In the genomic region with DNA sequence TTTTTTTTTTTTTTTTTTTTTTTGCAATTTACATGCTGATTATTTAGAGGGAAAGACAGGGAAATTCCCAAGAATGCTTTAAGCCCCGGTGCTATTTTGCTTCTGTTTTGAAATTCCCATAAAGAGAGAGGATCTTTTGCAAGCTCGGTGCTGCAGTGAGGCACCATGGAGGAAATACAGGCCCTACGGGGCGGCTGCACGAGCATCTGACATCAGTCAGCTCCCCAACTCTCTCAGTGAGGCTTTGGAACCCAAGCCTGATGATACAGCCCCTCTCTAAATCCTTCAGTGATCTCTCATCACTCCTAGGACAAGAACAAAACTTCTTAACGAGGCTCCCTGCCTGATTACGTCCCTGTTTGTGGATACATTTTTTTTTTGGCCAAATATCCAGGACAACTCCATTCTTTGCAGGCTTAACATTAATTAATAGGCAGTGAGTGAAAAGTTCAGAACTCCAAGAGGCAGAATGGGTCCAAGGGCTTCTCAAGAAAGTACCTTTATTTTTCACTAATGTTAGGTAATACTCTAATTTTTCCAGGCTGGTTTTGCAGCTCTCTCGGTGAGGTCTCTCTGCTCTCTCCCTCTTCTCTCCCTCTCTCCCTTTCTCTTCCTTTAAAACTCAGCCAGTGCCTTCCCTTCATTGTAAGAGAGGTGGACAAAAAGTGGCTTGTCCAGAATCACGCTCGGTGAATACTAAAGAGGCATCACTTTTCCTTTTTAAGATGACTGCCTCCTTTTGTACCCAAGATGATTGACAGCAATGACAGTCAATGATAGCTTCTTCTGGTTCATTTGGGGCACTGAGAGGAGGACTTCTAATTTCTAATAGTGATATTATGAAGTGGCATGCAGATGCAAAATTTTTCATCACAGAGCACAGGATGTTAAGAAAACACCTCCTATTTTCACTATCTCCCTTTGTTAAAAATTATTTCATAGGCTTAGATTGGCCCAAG, we compare ENCODE assay signal across 16 cellular contexts. TPM values are rescaled to one million over a fixed set of nuclear protein-coding genes. Genes with fewer than 3 reads are reported as not detected.
DNase-seq lines count a peak whose midpoint lies in the region; ATAC-seq and TF ChIP-seq lines count a peak whose summit lies in the region.
"Had no signal": no experiment of that assay in that cellular context is flagged by ENCODE, and none has a peak within 500 bp of the region (broad histone marks: within the 10 kb centered on the region; RNA-seq: fewer than 3 reads in every experiment).

No MANE protein-coding gene starts in this region.

- no peaks in the 10 kb centered on the region for H3K27me3 Mint-ChIP-seq in mesothelial cell of epicardium (ENCODE audit: low read depth)

- no peak for ATAC-seq in GM21423 (IDR thresholded peaks at IDR 0.05; ENCODE audit: unreplicated experiment)
- no peak for ATAC-seq in GM18873 (IDR thresholded peaks at IDR 0.05; ENCODE audit: low FRiP score, unreplicated experiment)
- ATAC-seq: activated T-helper 17 cell treated with anti-CD3 and anti-CD28 coated beads, Interleukin-2, amount 50 U/mL, for 72 hours had no signal

- H3K36me3 ChIP-seq in NT2/D1 (ENCODE audit: insufficient read depth, insufficient read length, low read length), result no peaks in the 10 kb centered on the region
- H3K36me3 ChIP-seq: colonic mucosa, thoracic aorta had no signal

- H3K9me3 Mint-ChIP-seq in mesothelial cell of epicardium, result no peaks in the 10 kb centered on the region
- H3K9me3 Mint-ChIP-seq: activated T-helper 17 cell treated with anti-CD3 and anti-CD28 coated beads, Interleukin-2, amount 50 U/mL, for 72 hours had no signal

- H3K4me1 Mint-ChIP-seq in mesothelial cell of epicardium, result peaks cover 25% of the 10 kb centered on the region
- H3K4me1 Mint-ChIP-seq: activated T-helper 17 cell treated with anti-CD3 and anti-CD28 coated beads, Interleukin-2, amount 50 U/mL, for 72 hours had no signal

- no peak overlapping the region for H3K4me3 ChIP-seq in NT2/D1 (ENCODE audit: insufficient read length, low read depth)
- H3K4me3 ChIP-seq: colonic mucosa, PC-9, psoas muscle, thoracic aorta had no signal

- DNase-seq in NT2/D1 (ENCODE audit: low read depth, low spot score) (no peak), caudate nucleus (lab: John Stamatoyannopoulos, UW) (peak in 1 of 61 donors; percentile 43), mesothelial cell of epicardium (ENCODE audit: low spot score in 2 of 2, unreplicated experiment in 2 of 2) (no peak), superior temporal gyrus (ENCODE audit: extremely low spot score) (peak; percentile 43), GM20000 (ENCODE audit: low spot score) (no peak)
- DNase-seq: colonic mucosa, NCI-H1930, NCI-H510A, PC-9, psoas muscle had no signal

- H3K27me3 ChIP-seq in NT2/D1 (ENCODE audit: insufficient read depth, insufficient read length), result no peaks in the 10 kb centered on the region
- H3K27me3 ChIP-seq: colonic mucosa had no signal

- H3K4me1 ChIP-seq in NT2/D1 (ENCODE audit: insufficient read depth, insufficient read length), result peaks cover 19% of the 10 kb centered on the region
- H3K4me1 ChIP-seq: colonic mucosa had no signal

- H3K9ac ChIP-seq in NT2/D1 (ENCODE audit: insufficient read length, low read depth), result peak overlapping the region; percentile 14

- H3K36me3 Mint-ChIP-seq in mesothelial cell of epicardium, result no peaks in the 10 kb centered on the region

- H3K27ac ChIP-seq in caudate nucleus (ENCODE audit: low read depth, low read length), result peak overlapping the region; percentile 65
- H3K27ac ChIP-seq: colonic mucosa, PC-9, thoracic aorta had no signal

- no peaks in the 10 kb centered on the region for H3K9me3 ChIP-seq in NT2/D1 (ENCODE audit: insufficient read depth, low read length)
- H3K9me3 ChIP-seq: colonic mucosa, psoas muscle, thoracic aorta had no signal

- no peak for TF ChIP-seq CTCF in mesothelial cell of epicardium (IDR thresholded peaks at IDR 0.05; ENCODE audit: unreplicated experiment)
- TF ChIP-seq CTCF in GM20000 (IDR thresholded peaks at IDR 0.05; ENCODE audit: extremely low read depth, missing control alignments), result no peak

- H3K27ac Mint-ChIP-seq in mesothelial cell of epicardium, result peak overlapping the region; percentile 77
- H3K27ac Mint-ChIP-seq: activated T-helper 17 cell treated with anti-CD3 and anti-CD28 coated beads, Interleukin-2, amount 50 U/mL, for 72 hours had no signal

- H3K4me3 Mint-ChIP-seq in mesothelial cell of epicardium, result no peak overlapping the region
- H3K4me3 Mint-ChIP-seq: activated T-helper 17 cell treated with anti-CD3 and anti-CD28 coated beads, Interleukin-2, amount 50 U/mL, for 72 hours had no signal

RNA-seq across cellular contexts. Expression of a gene that starts 1.1 kb away (rescaled TPM):
- 0.13 to 0.32 TPM (median 0.22 TPM) in 3 replicates for total RNA-seq in mesothelial cell of epicardium
- total RNA-seq: activated T-helper 17 cell treated with anti-CD3 and anti-CD28 coated beads, Interleukin-2, amount 50 U/mL, for 72 hours; M059J; PC-9 had no signal

RNA-seq across cellular contexts. Expression of a gene that starts 12.0 kb away (rescaled TPM):
- not detected in 3 replicates for total RNA-seq in mesothelial cell of epicardium
- total RNA-seq: activated T-helper 17 cell treated with anti-CD3 and anti-CD28 coated beads, Interleukin-2, amount 50 U/mL, for 72 hours; colonic mucosa; epithelial cell of proximal tubule; M059J; PC-9; thoracic aorta had no signal

RNA-seq across cellular contexts. Expression of a gene that starts 41.9 kb away (rescaled TPM):
- total RNA-seq in mesothelial cell of epicardium, result 0.13 to 0.18 TPM in 2 of 3 replicates, not detected in the other
- total RNA-seq: epithelial cell of proximal tubule, M059J, PC-9 had no signal
